In the genomic region with DNA sequence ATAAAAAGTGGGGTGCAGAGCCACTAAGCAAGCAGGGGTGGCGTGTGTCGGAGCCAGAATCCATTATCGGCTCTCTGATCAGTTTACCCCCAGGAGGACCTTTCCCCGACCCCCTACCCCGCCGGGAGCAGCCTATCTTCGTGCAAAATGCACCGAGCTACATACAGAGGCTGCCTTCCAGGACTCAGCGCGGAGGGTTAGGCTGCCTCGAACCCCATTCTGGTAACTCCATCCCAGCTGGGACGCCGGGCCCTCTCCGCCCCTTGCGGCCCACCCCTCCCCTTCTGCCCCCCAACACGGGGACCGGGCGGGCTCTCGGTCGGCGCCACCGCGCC, we compare ENCODE assay signal across 9 cellular contexts. TPM values are rescaled to one million over a fixed set of nuclear protein-coding genes. Genes with fewer than 3 reads are reported as not detected.
DNase-seq lines count a peak whose midpoint lies in the region; ATAC-seq and TF ChIP-seq lines count a peak whose summit lies in the region.
"Had no signal": no experiment of that assay in that cellular context is flagged by ENCODE, and none has a peak within 500 bp of the region (broad histone marks: within the 10 kb centered on the region; RNA-seq: fewer than 3 reads in every experiment).

No MANE protein-coding gene starts in this region.

- no peak for ATAC-seq in GM18873 (IDR thresholded peaks at IDR 0.05; ENCODE audit: low FRiP score, unreplicated experiment)

- H3K27me3 ChIP-seq in adipocyte (replicated peaks; ENCODE audit: control insufficient read depth, insufficient read depth, low read length) (no peaks in the 10 kb centered on the region), kidney epithelial cell (ENCODE audit: control insufficient read depth, insufficient read depth, low read length) (no peaks in the 10 kb centered on the region), subcutaneous abdominal adipose tissue (ENCODE audit: control insufficient read depth in 5 of 5, insufficient read depth in 4 of 5, low read length in 5 of 5) (peaks cover 0 to 2% (median 0%) of the 10 kb centered on the region in 5 donors)

- H3K9me3 ChIP-seq in adipocyte (ENCODE audit: control insufficient read depth, low read length) (no peaks in the 10 kb centered on the region), subcutaneous abdominal adipose tissue (ENCODE audit: control insufficient read depth in 5 of 5, low read length in 5 of 5) (no peaks in the 10 kb centered on the region)

- H3K27ac ChIP-seq in subcutaneous abdominal adipose tissue (ENCODE audit: low read depth, low read length), result no peak overlapping the region
- H3K27ac ChIP-seq: 22Rv1 had no signal

- H3K4me3 ChIP-seq in adipocyte (ENCODE audit: low read length) (peak overlapping the region; percentile 91), kidney epithelial cell (ENCODE audit: low read depth, low read length) (peak overlapping the region; percentile 71), subcutaneous abdominal adipose tissue (ENCODE audit: low read depth in 1 of 5, low read length in 5 of 5) (peak overlapping the region; percentile 42 to 75 (median 67))

- H3K36me3 ChIP-seq in adipocyte (ENCODE audit: control insufficient read depth, insufficient read depth, low read length, severe bottlenecking) (no peaks in the 10 kb centered on the region), kidney epithelial cell (ENCODE audit: control insufficient read depth, insufficient read depth, low read length) (no peaks in the 10 kb centered on the region), subcutaneous abdominal adipose tissue (ENCODE audit: control insufficient read depth in 5 of 5, insufficient read depth in 5 of 5, low read length in 5 of 5) (no peaks in the 10 kb centered on the region)

- peaks cover 11% of the 10 kb centered on the region for H3K4me1 ChIP-seq in adipocyte (ENCODE audit: control insufficient read depth, insufficient read depth, low read length)
- H3K4me1 ChIP-seq in subcutaneous abdominal adipose tissue (ENCODE audit: control insufficient read depth in 5 of 5, insufficient read depth in 5 of 5, low read length in 5 of 5), result peaks cover 2 to 32% (median 15%) of the 10 kb centered on the region in 5 donors

- DNase-seq in NCI-H1694 treated with DMSO at 0.1 percent for 48 hours (lab: John Stamatoyannopoulos, UW) (peak; percentile 20), NCI-H1694 (lab: John Stamatoyannopoulos, UW) (no peak), adipocyte (ENCODE audit: low read depth) (no peak), kidney epithelial cell (ENCODE audit: low read depth) (no peak), NCI-H345 treated with DMSO at 0.1 percent for 48 hours (lab: John Stamatoyannopoulos, UW; ENCODE audit: unreplicated experiment) (no peak), cortex of kidney (lab: John Stamatoyannopoulos, UW) (no peak)

- peak overlapping the region; percentile 85 for H3K9ac ChIP-seq in adipocyte (ENCODE audit: low read length)
- H3K9ac ChIP-seq in subcutaneous abdominal adipose tissue (ENCODE audit: low read length in 5 of 5), result peak overlapping the region in 3 of 5 donors; percentile 68 to 77 (median 68)

- TF ChIP-seq CTCF in kidney epithelial cell (IDR thresholded peaks at IDR 0.05; ENCODE audit: insufficient read depth, low read length, poor library complexity, severe bottlenecking), result no peak

RNA-seq across cellular contexts. Expression of gene MAP3K9, which starts 12.2 kb away (rescaled TPM):
- total RNA-seq in kidney epithelial cell, result 10.4 and 12.0 TPM in 2 replicates
